Comparison of ENCODE assay signal across 23 cellular contexts in genomic region chr1:1626207-1627141, GRCh38. TPM values are rescaled to one million over a fixed set of nuclear protein-coding genes. Genes with fewer than 3 reads are reported as not detected.
A peak's percentile ranks its signal among the peaks of the same experiment; 100 is the strongest.
DNase-seq lines count a peak whose midpoint lies in the region; ATAC-seq, FAIRE-seq and TF ChIP-seq lines count a peak whose summit lies in the region.
"Had no signal": no experiment of that assay in that cellular context is flagged by ENCODE, and none has a peak within 500 bp of the region (broad histone marks: within the 10 kb centered on the region; RNA-seq: fewer than 3 reads in every experiment).

No MANE protein-coding gene starts in this region.

- no peak for ATAC-seq in HG02970 (IDR thresholded peaks at IDR 0.05; ENCODE audit: low FRiP score, unreplicated experiment)
- ATAC-seq: activated naive CD4-positive, alpha-beta T cell treated with anti-CD3 and anti-CD28 coated beads, Interleukin-2, amount 50 U/mL, for 72 hours; activated T-helper 17 cell treated with anti-CD3 and anti-CD28 coated beads, Interleukin-2, amount 50 U/mL, for 72 hours; CD8-positive, alpha-beta T cell; gastroesophageal sphincter; naive thymus-derived CD8-positive, alpha-beta T cell had no signal

- H3K9me3 ChIP-seq in esophagus squamous epithelium (no peaks in the 10 kb centered on the region), ovary (no peaks in the 10 kb centered on the region)
- H3K9me3 ChIP-seq: esophagus muscularis mucosa, gastroesophageal sphincter had no signal

- H3K27me3 ChIP-seq in H7 (ENCODE audit: control insufficient read depth, insufficient read depth, low read length) (peaks cover 13% of the 10 kb centered on the region), esophagus squamous epithelium (peaks cover 0 to 29% (median 2%) of the 10 kb centered on the region in 4 donors), ovary (no peaks in the 10 kb centered on the region)

- intact Hi-C loops in CD14-positive monocyte (cut with micrococcal nuclease) = no loop called here
- intact Hi-C loops in esophagus squamous epithelium (cut with DNase I) = no loop called here
- intact Hi-C loops in ovary (cut with DNase I) = no loop called here

- H3K27me3 Mint-ChIP-seq in CD14-positive monocyte (ENCODE audit: low read depth in 3 of 3) = peaks cover 13 to 33% (median 18%) of the 10 kb centered on the region in 3 donors
- H3K27me3 Mint-ChIP-seq: activated T-helper 17 cell treated with anti-CD3 and anti-CD28 coated beads, Interleukin-2, amount 50 U/mL, for 72 hours had no signal

- H3K27ac Mint-ChIP-seq in CD14-positive monocyte = peak overlapping the region in 1 of 7 donors; percentile 64
- H3K27ac Mint-ChIP-seq: activated naive CD4-positive, alpha-beta T cell treated with anti-CD3 and anti-CD28 coated beads, Interleukin-2, amount 50 U/mL, for 72 hours; activated T-helper 17 cell treated with anti-CD3 and anti-CD28 coated beads, Interleukin-2, amount 50 U/mL, for 72 hours; CD8-positive, alpha-beta T cell had no signal

- H3K27ac ChIP-seq in esophagus squamous epithelium (peak overlapping the region; percentile 56 to 90 (median 79)), ovary (no peak overlapping the region)
- H3K27ac ChIP-seq: esophagus muscularis mucosa, gastroesophageal sphincter, parathyroid adenoma had no signal

- 70 to 88% methylated on average over 2 to 3 of the region's 48 CpGs for WGBS in esophagus squamous epithelium, 2 donors
- WGBS in ovary, 3 donors = 87 to 94% (median 89%) methylated on average over 44 to 48 of the region's 48 CpGs

- H3K4me3 Mint-ChIP-seq in CD14-positive monocyte = no peak overlapping the region
- H3K4me3 Mint-ChIP-seq: activated T-helper 17 cell treated with anti-CD3 and anti-CD28 coated beads, Interleukin-2, amount 50 U/mL, for 72 hours; CD8-positive, alpha-beta T cell had no signal

- H3K36me3 ChIP-seq in H7 (replicated peaks; ENCODE audit: control insufficient read depth, insufficient read depth, low read length) (no peaks in the 10 kb centered on the region), esophagus squamous epithelium (peaks cover 0 to 26% (median 0%) of the 10 kb centered on the region in 3 donors), ovary (no peaks in the 10 kb centered on the region)

- peaks cover 4 to 12% of the 10 kb centered on the region in 2 donors for H3K36me3 Mint-ChIP-seq in CD14-positive monocyte
- H3K36me3 Mint-ChIP-seq: CD8-positive, alpha-beta T cell; naive thymus-derived CD8-positive, alpha-beta T cell had no signal

- TF ChIP-seq POLR2A in esophagus squamous epithelium (IDR thresholded peaks at IDR 0.05) (no peak), ovary (IDR thresholded peaks at IDR 0.05) (no peak)

- peaks cover 2% of the 10 kb centered on the region for H3K4me1 Mint-ChIP-seq in CD14-positive monocyte
- H3K4me1 Mint-ChIP-seq: activated T-helper 17 cell treated with anti-CD3 and anti-CD28 coated beads, Interleukin-2, amount 50 U/mL, for 72 hours had no signal

- H3K4me1 ChIP-seq in esophagus squamous epithelium = peaks cover 19 to 76% (median 28%) of the 10 kb centered on the region in 3 donors
- H3K4me1 ChIP-seq in ovary (ENCODE audit: insufficient read depth) = peaks cover 3% of the 10 kb centered on the region
- H3K4me1 ChIP-seq: parathyroid adenoma had no signal

- DNase-seq in CD14-positive monocyte (ENCODE audit: low spot score) (peak; percentile 44), H7 (peak; percentile 52), esophagus squamous epithelium (lab: John Stamatoyannopoulos, UW) (no peak), ovary (peak in 3 of 5 donors; percentile 27 to 43 (median 37)), GM19239 (ENCODE audit: insufficient read length, low spot score) (no peak), GDM1 (lab: John Stamatoyannopoulos, UW) (no peak)
- DNase-seq: activated CD4-positive, alpha-beta T cell treated with anti-CD3 and anti-CD28 coated beads for 1 hour; effector memory CD4-positive, alpha-beta T cell; islet precursor cell; mesendoderm; NCI-H2029; NCI-H2227 treated with DMSO at 0.1 percent for 48 hours; NCI-H774; SHP77 had no signal

- no peak for FAIRE-seq in GM19239 (lab: Jason Lieb, UNC)
- FAIRE-seq: GM12892 had no signal

- no peak for TF ChIP-seq CTCF in CD14-positive monocyte (IDR thresholded peaks at IDR 0.05)
- TF ChIP-seq CTCF in esophagus squamous epithelium (IDR thresholded peaks at IDR 0.05) = no peak
- no peak for TF ChIP-seq CTCF in ovary (IDR thresholded peaks at IDR 0.05)

- H3K4me3 ChIP-seq in H7 (ENCODE audit: insufficient read depth, low read depth, low read length) (no peak overlapping the region), esophagus squamous epithelium (peak overlapping the region in 2 of 4 donors; percentile 50 to 63), ovary (no peak overlapping the region)
- H3K4me3 ChIP-seq: esophagus muscularis mucosa, gastroesophageal sphincter had no signal

- H3K9me3 Mint-ChIP-seq in CD14-positive monocyte = peaks cover 0 to 9% (median 3%) of the 10 kb centered on the region in 7 donors
- H3K9me3 Mint-ChIP-seq: activated naive CD4-positive, alpha-beta T cell treated with anti-CD3 and anti-CD28 coated beads, Interleukin-2, amount 50 U/mL, for 72 hours; activated T-helper 17 cell treated with anti-CD3 and anti-CD28 coated beads, Interleukin-2, amount 50 U/mL, for 72 hours; CD8-positive, alpha-beta T cell had no signal

- no peak for TF ChIP-seq EP300 in ovary (IDR thresholded peaks at IDR 0.05)

RNA-seq across cellular contexts. Expression of gene MMP23B, which starts 5.5 kb away (rescaled TPM):
- polyA plus RNA-seq in CD14-positive monocyte (under 1 TPM; 0.21 to 0.24 TPM), ovary (10 to 100 TPM in 1 of 2 donors, under 1 TPM in 1; 0.88 to 32.9 TPM)
- 11.9 and 15.7 TPM in 2 replicates for total RNA-seq in H7 (2014; rRNA removed; shearing (Covaris generic))
- total RNA-seq in esophagus squamous epithelium (1 to 10 TPM in 3 of 4 donors, under 1 TPM in 1; 0.49 to 7.6 (median 2.7) TPM), ovary (100 to 1,000 TPM in 3 of 7 donors, 10 to 100 TPM in 4; 25.4 to 128 (median 84.8) TPM)

RNA-seq across cellular contexts. Expression of gene MIB2, which starts 11.2 kb away (rescaled TPM):
- polyA plus RNA-seq in CD14-positive monocyte (1 to 10 TPM; 5.4 to 5.6 TPM), ovary (10 to 100 TPM in 1 of 2 donors, 1 to 10 TPM in 1; 1.8 to 71.1 TPM)
- total RNA-seq in H7 (2014; rRNA removed; shearing (Covaris generic)) = 45.7 and 89.0 TPM in 2 replicates
- total RNA-seq in esophagus squamous epithelium (10 to 100 TPM; 80.0 to 99.8 (median 96.6) TPM), ovary (100 to 1,000 TPM in 2 of 7 donors, 10 to 100 TPM in 5; 68.8 to 110 (median 81.6) TPM)

RNA-seq across cellular contexts. Expression of gene FNDC10, which starts 26.5 kb away (rescaled TPM):
- polyA plus RNA-seq in CD14-positive monocyte (1 to 10 TPM in 1 of 2 donors, under 1 TPM in 1; 0.46 to 1.5 TPM), ovary (1 to 10 TPM in 1 of 2 donors, not detected in 1; 1.5 TPM)
- 25.6 and 32.7 TPM in 2 replicates for total RNA-seq in H7 (2014; rRNA removed; shearing (Covaris generic))
- total RNA-seq in esophagus squamous epithelium (10 to 100 TPM in 1 of 4 donors, 1 to 10 TPM in 3; 5.8 to 15.6 (median 7.9) TPM), ovary (1 to 10 TPM in 5 of 7 donors, under 1 TPM in 2; 0.33 to 3.2 (median 2.0) TPM)

RNA-seq across cellular contexts. Expression of gene CDK11B, which starts 32.3 kb away (rescaled TPM):
- polyA plus RNA-seq in CD14-positive monocyte (1 to 10 TPM; 2.5 to 6.6 TPM), ovary (10 to 100 TPM; 30.1 to 34.5 TPM)
- total RNA-seq in H7 (2014; rRNA removed; shearing (Covaris generic)) = 12.0 and 16.8 TPM in 2 replicates
- total RNA-seq in esophagus squamous epithelium (10 to 100 TPM; 10.1 to 17.2 (median 13.7) TPM), ovary (10 to 100 TPM; 12.8 to 28.0 (median 21.3) TPM)

RNA-seq across cellular contexts. Expression of gene SSU72, which starts 51.8 kb away (rescaled TPM):
- 100 to 1,000 TPM; 138 to 168 TPM for polyA plus RNA-seq in CD14-positive monocyte
- total RNA-seq in H7 (2014; rRNA removed; shearing (Covaris generic)) = 80.7 and 94.3 TPM in 2 replicates
- total RNA-seq in esophagus squamous epithelium = 100 to 1,000 TPM in 3 of 4 donors, 10 to 100 TPM in 1; 98.4 to 125 (median 124) TPM
- 100 to 1,000 TPM in 6 of 7 donors, 10 to 100 TPM in 1; 91.9 to 119 (median 113) TPM for total RNA-seq in ovary
- polyA plus RNA-seq in ovary = 100 to 1,000 TPM in 1 of 2 donors, 10 to 100 TPM in 1; 72.3 to 107 TPM

Comparison
In these comparisons a context has a peak if more than half of its experiments do, and no peak if none do; other contexts are left out.
1. DNase-seq: peak in CD14-positive monocyte (single experiment), H7 (single experiment) and ovary (3 of 5); none in esophagus squamous epithelium (single experiment), GM19239 (single experiment) and GDM1 (single experiment).
2. H3K27ac ChIP-seq: peak in esophagus squamous epithelium (4 of 4); none in ovary (0 of 2).